ENCODE assay signal across 17 cellular contexts in the genomic region with DNA sequence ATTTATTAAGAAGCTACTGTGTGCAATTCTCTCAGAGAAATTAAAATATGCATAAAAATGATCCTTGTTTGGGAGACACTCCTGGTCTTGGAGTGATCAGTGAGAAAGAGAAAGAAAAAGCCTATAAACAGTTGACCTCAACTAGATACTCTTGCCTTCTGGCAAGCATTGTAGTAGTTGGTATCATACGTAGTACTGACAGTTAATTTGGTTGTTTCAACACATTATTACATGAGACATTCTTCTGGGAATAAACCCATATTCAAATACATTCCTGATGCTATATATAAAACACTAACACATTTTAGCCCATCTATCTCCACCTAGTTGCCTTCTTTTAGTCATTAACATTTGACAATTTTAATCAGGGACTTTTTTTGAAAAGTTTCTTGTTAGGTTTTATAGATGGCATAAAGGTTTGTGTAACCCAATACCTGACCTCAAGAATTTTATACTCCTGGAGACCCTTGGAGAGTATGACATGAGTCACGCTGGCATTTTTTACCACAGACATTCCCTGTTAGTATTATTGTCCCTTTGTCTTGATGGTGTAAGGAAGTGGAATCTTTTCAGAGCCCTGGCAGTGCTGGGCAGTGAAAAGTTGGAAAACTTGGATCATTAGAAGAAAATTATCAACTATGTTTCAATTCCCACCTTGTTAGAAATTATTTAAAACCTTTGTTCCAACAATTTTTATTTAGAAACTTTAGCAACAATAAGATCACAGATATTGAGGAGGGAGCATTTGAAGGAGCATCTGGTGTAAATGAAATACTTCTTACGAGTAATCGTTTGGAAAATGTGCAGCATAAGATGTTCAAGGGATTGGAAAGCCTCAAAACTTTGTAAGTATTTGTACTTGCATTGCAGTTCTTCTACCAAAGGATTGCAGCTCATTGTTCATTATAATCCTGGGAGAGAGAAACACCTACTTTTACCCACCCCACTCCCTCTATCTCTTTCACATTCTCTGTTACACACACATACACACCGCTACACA.
DNase-seq lines count a peak whose midpoint lies in the region; ATAC-seq and TF ChIP-seq lines count a peak whose summit lies in the region.
"Had no signal": no experiment of that assay in that cellular context is flagged by ENCODE, and none has a peak within 500 bp of the region (broad histone marks: within the 10 kb centered on the region; RNA-seq: fewer than 3 reads in every experiment).

No MANE protein-coding gene starts in this region.

- TF ChIP-seq CTCF in chondrocyte (IDR thresholded peaks at IDR 0.05), result no peak

- H3K4me1 Mint-ChIP-seq in chondrocyte (ENCODE audit: low read depth), result peaks cover 26% of the 10 kb centered on the region
- H3K4me1 Mint-ChIP-seq: activated CD8-positive, alpha-beta memory T cell treated with anti-CD3 and anti-CD28 coated beads, Interleukin-2, amount 10 ng/mL, durations not matched to agents 7 days and 5 days had no signal

- H3K9me3 Mint-ChIP-seq in chondrocyte (ENCODE audit: low read depth), result no peaks in the 10 kb centered on the region

- ATAC-seq in Right ventricle myocardium superior (ENCODE audit: poor library complexity), result no peak
- ATAC-seq: activated CD4-positive, CD25-positive, alpha-beta regulatory T cell treated with anti-CD3 and anti-CD28 coated beads, Interleukin-2, amount 50 U/mL, for 24 hours; activated CD8-positive, alpha-beta memory T cell treated with anti-CD3 and anti-CD28 coated beads, Interleukin-2, amount 10 ng/mL, durations not matched to agents 7 days and 5 days; Right ventricle myocardium inferior had no signal

- H3K4me3 Mint-ChIP-seq in chondrocyte (ENCODE audit: unreplicated experiment), result no peak overlapping the region
- H3K4me3 Mint-ChIP-seq: activated CD8-positive, alpha-beta memory T cell treated with anti-CD3 and anti-CD28 coated beads, Interleukin-2, amount 10 ng/mL, durations not matched to agents 7 days and 5 days had no signal

- peak; percentile 75 for DNase-seq in GM04503 (ENCODE audit: low read depth)
- peak; percentile 4 for DNase-seq in NCI-H226
- no peak for DNase-seq in chondrocyte (ENCODE audit: low spot score)
- DNase-seq in skeletal muscle cell (ENCODE audit: low read depth), result peak; percentile 36
- no peak for DNase-seq in Right ventricle myocardium superior
- DNase-seq in retina, result no peak
- DNase-seq in Ammon's horn (ENCODE audit: low spot score), result no peak
- DNase-seq: activated CD8-positive, alpha-beta memory T cell treated with anti-CD3 and anti-CD28 coated beads, Interleukin-2, amount 10 ng/mL, durations not matched to agents 7 days and 5 days; aorta; DMS79; dorsolateral prefrontal cortex; NCI-H1436; stimulated activated CD4-positive, alpha-beta T cell treated with anti-CD3 and anti-CD28 coated beads, Interleukin-4, amount 100 ng/mL, for 4 hours; T-helper 2 cell had no signal

- peak overlapping the region; percentile 69 for H3K27ac Mint-ChIP-seq in chondrocyte (ENCODE audit: unreplicated experiment)
- H3K27ac Mint-ChIP-seq: activated CD8-positive, alpha-beta memory T cell treated with anti-CD3 and anti-CD28 coated beads, Interleukin-2, amount 10 ng/mL, durations not matched to agents 7 days and 5 days had no signal

- intact Hi-C loops in Right ventricle myocardium superior (cut with DNase I), result no loop called here

- no peak overlapping the region for H3K4me3 ChIP-seq in skeletal muscle cell (ENCODE audit: low read depth, low read length)
- H3K4me3 ChIP-seq: dorsolateral prefrontal cortex, esophagus muscularis mucosa had no signal

- peaks cover 6% of the 10 kb centered on the region for H3K36me3 Mint-ChIP-seq in chondrocyte (ENCODE audit: low read depth)
- H3K36me3 Mint-ChIP-seq: activated CD8-positive, alpha-beta memory T cell treated with anti-CD3 and anti-CD28 coated beads, Interleukin-2, amount 10 ng/mL, durations not matched to agents 7 days and 5 days had no signal

- H3K27me3 Mint-ChIP-seq in chondrocyte (ENCODE audit: low read depth), result no peaks in the 10 kb centered on the region
- H3K27me3 Mint-ChIP-seq: activated CD8-positive, alpha-beta memory T cell treated with anti-CD3 and anti-CD28 coated beads, Interleukin-2, amount 10 ng/mL, durations not matched to agents 7 days and 5 days had no signal

Comparison
In these comparisons a context has a peak if more than half of its experiments do, and no peak if none do; other contexts are left out.
1. DNase-seq: peak in GM04503 (single experiment), NCI-H226 (single experiment) and skeletal muscle cell (single experiment); none in chondrocyte (single experiment), Right ventricle myocardium superior (single experiment), retina (single experiment) and Ammon's horn (single experiment).